Comparison of ENCODE assay signal across 22 cellular contexts in genomic region chr6:4655196-4656025, GRCh38.
"Had no signal": no experiment of that assay in that cellular context is flagged by ENCODE, and none has a peak within 500 bp of the region (broad histone marks: within the 10 kb centered on the region; RNA-seq: fewer than 3 reads in every experiment).

No MANE protein-coding gene starts in this region.

- H3K4me3 ChIP-seq: dorsolateral prefrontal cortex, gastrocnemius medialis, psoas muscle, sigmoid colon, skin epidermis, stomach, thoracic aorta, transverse colon had no signal

- H3K36me3 Mint-ChIP-seq: stimulated activated naive B cell treated with anti-CD40 and anti-IgM and Interleukin-4, amounts not matched to agents 10 μg/mL and 1 μg/mL and 100 μg/mL, for 72 hours had no signal

- H3K4me1 Mint-ChIP-seq: naive B cell; nephron; stimulated activated naive B cell treated with anti-CD40 and anti-IgM and Interleukin-4, amounts not matched to agents 10 μg/mL and 1 μg/mL and 100 μg/mL, for 72 hours had no signal

- H3K4me1 ChIP-seq: sigmoid colon, stomach, transverse colon had no signal

- H3K9me3 ChIP-seq: gastrocnemius medialis, sigmoid colon, stomach, thoracic aorta, transverse colon had no signal

- H3K36me3 ChIP-seq: gastrocnemius medialis, sigmoid colon, stomach, thoracic aorta, transverse colon had no signal

- H3K27me3 ChIP-seq: dorsolateral prefrontal cortex, gastrocnemius medialis, sigmoid colon, stomach, transverse colon had no signal

- DNase-seq: cortex of kidney; dorsolateral prefrontal cortex; effector memory CD4-positive, alpha-beta T cell; gastrocnemius medialis; immature natural killer cell; kidney; left cardiac atrium; left ventricle myocardium superior; naive B cell; psoas muscle; retina; sigmoid colon; stimulated activated CD4-positive, alpha-beta T cell treated with anti-CD3 and anti-CD28 coated beads, Interleukin-2, amount 100 ng/mL, for 24 hours; stimulated activated CD4-positive, alpha-beta T cell treated with anti-CD3 and anti-CD28 coated beads, Interleukin-4, amount 100 ng/mL, for 4 hours; stimulated activated naive B cell treated with anti-CD40 and anti-IgM and Interleukin-4, amounts not matched to agents 10 μg/mL and 1 μg/mL and 100 μg/mL, for 72 hours; stomach; substantia nigra; transverse colon had no signal

- FAIRE-seq: endometrium, kidney had no signal

- H3K4me3 Mint-ChIP-seq: immature natural killer cell; naive B cell; nephron; stimulated activated naive B cell treated with anti-CD40 and anti-IgM and Interleukin-4, amounts not matched to agents 10 μg/mL and 1 μg/mL and 100 μg/mL, for 72 hours had no signal

- H3K27ac ChIP-seq: dorsolateral prefrontal cortex, gastrocnemius medialis, psoas muscle, sigmoid colon, skin epidermis, stomach, thoracic aorta, transverse colon had no signal

- H3K27ac Mint-ChIP-seq: nephron; stimulated activated naive B cell treated with anti-CD40 and anti-IgM and Interleukin-4, amounts not matched to agents 10 μg/mL and 1 μg/mL and 100 μg/mL, for 72 hours had no signal
